25 cellular contexts compared by ENCODE assay signal in the genomic region with DNA sequence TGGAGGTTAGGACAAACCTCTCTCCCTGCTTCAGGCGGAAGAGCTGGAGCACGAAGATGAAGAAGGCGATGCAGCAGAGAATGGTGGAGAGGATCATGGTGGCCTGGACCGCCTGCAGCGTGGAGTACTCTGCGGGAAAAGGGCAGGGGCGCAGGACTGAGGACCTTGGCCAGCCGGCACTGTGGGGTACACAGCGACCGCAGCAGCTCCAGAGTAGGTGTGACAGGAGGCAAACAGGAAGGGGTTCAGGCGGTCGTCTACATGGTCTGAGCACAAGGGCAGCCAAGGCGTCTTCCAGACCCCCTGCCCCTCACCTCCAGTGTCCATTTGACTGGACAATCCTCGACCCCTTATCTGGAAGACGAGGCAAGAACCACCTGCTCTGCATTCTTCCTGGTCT. TPM values are rescaled to one million over a fixed set of nuclear protein-coding genes. Genes with fewer than 3 reads are reported as not detected.
"Had no signal": no experiment of that assay in that cellular context is flagged by ENCODE, and none has a peak within 500 bp of the region (broad histone marks: within the 10 kb centered on the region; RNA-seq: fewer than 3 reads in every experiment).

No MANE protein-coding gene starts in this region.

- H3K9me3 ChIP-seq: left ventricle myocardium inferior, pancreas, prostate gland, suprapubic skin, thoracic aorta, tibial artery, vagina had no signal

- ATAC-seq: naive thymus-derived CD8-positive, alpha-beta T cell; pancreas; right cardiac atrium; sciatic nerve had no signal

- H3K4me1 ChIP-seq: pancreas, prostate gland, vagina had no signal

- H3K27me3 ChIP-seq: hepatocyte, pancreas, suprapubic skin, tibial artery, vagina had no signal

- H3K79me2 ChIP-seq: hepatocyte had no signal

- H3K36me3 Mint-ChIP-seq: memory B cell; naive thymus-derived CD8-positive, alpha-beta T cell had no signal

- H3K4me3 ChIP-seq: hepatocyte, left ventricle myocardium inferior, pancreas, prostate gland, skin epidermis, suprapubic skin, thoracic aorta, tibial artery, vagina had no signal

- H3K4me1 Mint-ChIP-seq: memory B cell, neural crest cell had no signal

- DNase-seq: islet precursor cell; left ventricle myocardium inferior; naive thymus-derived CD8-positive, alpha-beta T cell; nucleus accumbens; pancreas; retina; right cardiac atrium; stimulated activated CD4-positive, alpha-beta T cell treated with anti-CD3 and anti-CD28 coated beads, Interleukin-12 subunit alpha, Interleukin-12 subunit beta, amount 100 ng/mL, for 4 hours; stimulated activated CD4-positive, alpha-beta T cell treated with anti-CD3 and anti-CD28 coated beads, Interleukin-15, amount 100 ng/mL, for 24 hours; stimulated activated CD4-positive, alpha-beta T cell treated with anti-CD3 and anti-CD28 coated beads, Interleukin-2, amount 100 ng/mL, for 24 hours; stimulated activated CD4-positive, alpha-beta T cell treated with anti-CD3 and anti-CD28 coated beads, Interleukin-4, amount 100 ng/mL, for 1 hour; stimulated activated naive CD4-positive, alpha-beta T cell; tibial artery; trophoblast cell had no signal

- H3K36me3 ChIP-seq: pancreas, prostate gland had no signal

- H3K27ac ChIP-seq: hepatocyte, left ventricle myocardium inferior, pancreas, prostate gland, skin epidermis, suprapubic skin, thoracic aorta, tibial artery, vagina had no signal

- H3K27me3 Mint-ChIP-seq: stimulated activated naive CD8-positive, alpha-beta T cell treated with anti-CD3 and anti-CD28 coated beads, Interleukin-15, Interleukin-2, amounts not matched to agents 100 ng/mL and 50 ng/mL, for 24 hours had no signal

- H3K4me3 Mint-ChIP-seq: memory B cell; nephron; neural crest cell; stimulated activated naive CD8-positive, alpha-beta T cell treated with anti-CD3 and anti-CD28 coated beads, Interleukin-15, Interleukin-2, amounts not matched to agents 100 ng/mL and 50 ng/mL, for 24 hours had no signal

- H3K27ac Mint-ChIP-seq: memory B cell; nephron; stimulated activated naive CD8-positive, alpha-beta T cell treated with anti-CD3 and anti-CD28 coated beads, Interleukin-15, Interleukin-2, amounts not matched to agents 100 ng/mL and 50 ng/mL, for 24 hours had no signal

- H3K9me3 Mint-ChIP-seq: memory B cell; naive thymus-derived CD8-positive, alpha-beta T cell; nephron; neural crest cell; stimulated activated naive CD8-positive, alpha-beta T cell treated with anti-CD3 and anti-CD28 coated beads, Interleukin-15, Interleukin-2, amounts not matched to agents 100 ng/mL and 50 ng/mL, for 24 hours had no signal

- H3K4me2 ChIP-seq: hepatocyte had no signal

- H2AFZ ChIP-seq: hepatocyte had no signal

RNA-seq across cellular contexts. Expression of a gene that starts 42.5 kb away (rescaled TPM):
- total RNA-seq: naive thymus-derived CD8-positive, alpha-beta T cell had no signal
- polyA plus RNA-seq: naive thymus-derived CD8-positive, alpha-beta T cell had no signal
